ENCODE assay signal across 11 cellular contexts in genomic region chr4:39235021-39235420, GRCh38.
"Had no signal": no experiment of that assay in that cellular context is flagged by ENCODE, and none has a peak within 500 bp of the region (broad histone marks: within the 10 kb centered on the region; RNA-seq: fewer than 3 reads in every experiment).

No MANE protein-coding gene starts in this region.

- H3K27ac ChIP-seq: GM23248 had no signal

- H3K4me1 Mint-ChIP-seq: GM23338, H9 had no signal

- H3K4me2 ChIP-seq: GM23338 had no signal

- H2AFZ ChIP-seq: GM23248, GM23338 had no signal

- H3K4me3 ChIP-seq: GM23248, GM23338, HAP-1 had no signal

- H3K4me3 Mint-ChIP-seq: GM23338, H9, HFFc6 had no signal

- H3K4me1 ChIP-seq: HAP-1 had no signal

- H3K9ac ChIP-seq: GM23248 had no signal

- H3K9me3 ChIP-seq: HAP-1 had no signal

- H3K27ac Mint-ChIP-seq: GM23338, H9, HFFc6 had no signal

- DNase-seq: GM23248, GOT3, H7, H9, HCEC 1CT, HFFc6 had no signal

- H3K9me3 Mint-ChIP-seq: GM23338, H9, HFFc6 had no signal

- FAIRE-seq: H1, H54 had no signal

- ATAC-seq: GM23338, HCT116 had no signal
